15 cellular contexts compared by ENCODE assay signal in the genomic region with DNA sequence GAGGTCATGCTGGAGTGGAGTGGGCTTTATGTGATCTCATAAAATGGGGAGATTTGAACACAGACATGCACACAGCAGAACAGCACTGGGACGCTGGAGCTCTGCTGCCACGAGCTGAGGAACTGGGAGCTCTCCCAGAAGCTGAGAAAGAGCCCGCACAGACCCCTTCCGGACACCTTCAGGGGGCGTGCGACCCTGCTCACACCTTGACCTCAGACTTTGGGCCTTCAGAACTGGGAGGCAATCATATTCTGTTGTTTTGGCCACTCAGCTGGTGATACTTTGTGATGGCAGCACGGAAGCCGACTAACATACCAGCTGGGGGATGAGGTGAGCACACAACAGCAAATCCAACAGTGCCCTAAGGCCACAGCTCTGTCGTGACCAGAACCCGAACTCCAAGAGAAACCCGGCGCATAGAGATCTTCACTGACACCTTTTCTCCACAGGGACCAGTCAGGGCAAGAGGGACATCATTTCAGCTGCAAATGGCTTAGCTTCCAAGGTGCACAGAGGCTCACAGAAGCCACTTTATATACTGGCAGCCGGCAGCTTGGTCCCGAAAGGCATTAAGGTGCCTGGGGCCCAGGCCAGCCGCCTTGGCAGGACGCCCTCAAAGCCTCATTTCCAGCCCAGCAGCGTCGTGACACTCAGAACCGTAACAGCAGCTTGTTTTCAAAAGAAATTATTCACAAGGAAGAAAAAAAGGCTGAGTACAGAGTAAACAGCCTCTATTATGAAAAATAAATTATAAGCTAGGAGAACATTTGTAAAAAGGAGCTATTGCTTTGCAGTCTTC.
"Had no signal": no experiment of that assay in that cellular context is flagged by ENCODE, and none has a peak within 500 bp of the region (broad histone marks: within the 10 kb centered on the region; RNA-seq: fewer than 3 reads in every experiment).

No MANE protein-coding gene starts in this region.

- H3K27ac ChIP-seq: gastrocnemius medialis, neural progenitor cell, ovary, sigmoid colon, spleen, thoracic aorta had no signal

- H3K27me3 ChIP-seq: ovary had no signal

- ATAC-seq: effector memory CD8-positive, alpha-beta T cell; gastrocnemius medialis had no signal

- H3K36me3 Mint-ChIP-seq: naive B cell, neural progenitor cell had no signal

- H3K9me3 Mint-ChIP-seq: activated naive CD4-positive, alpha-beta T cell treated with anti-CD3 and anti-CD28 coated beads for 36 hours; activated T-helper 2 cell treated with anti-CD3 and anti-CD28 coated beads, Interferon-gamma antibody, Interleukin-2, Interleukin-4, amounts not matched to agents 10 μg/mL and 5 μg/mL and 100 μg/mL, durations not matched to agents 14 hours and 24 hours and 36 hours; effector memory CD8-positive, alpha-beta T cell; naive B cell; neural progenitor cell; stimulated activated naive CD8-positive, alpha-beta T cell treated with anti-CD3 and anti-CD28 coated beads, Interleukin-15, Interleukin-2, amounts not matched to agents 100 ng/mL and 50 ng/mL, for 24 hours had no signal

- H3K4me3 ChIP-seq: gastrocnemius medialis, lung, neural progenitor cell, ovary, sigmoid colon, spleen, thoracic aorta had no signal

- H3K36me3 ChIP-seq: gastrocnemius medialis, neural progenitor cell, ovary, sigmoid colon, spleen, thoracic aorta had no signal

- H3K9me3 ChIP-seq: gastrocnemius medialis, ovary, sigmoid colon, spleen, thoracic aorta had no signal

- H3K4me3 Mint-ChIP-seq: activated naive CD4-positive, alpha-beta T cell treated with anti-CD3 and anti-CD28 coated beads for 36 hours; effector memory CD8-positive, alpha-beta T cell; naive B cell; neural progenitor cell; stimulated activated naive CD8-positive, alpha-beta T cell treated with anti-CD3 and anti-CD28 coated beads, Interleukin-15, Interleukin-2, amounts not matched to agents 100 ng/mL and 50 ng/mL, for 24 hours had no signal

- DNase-seq: activated CD4-positive, alpha-beta T cell treated with anti-CD3 and anti-CD28 coated beads for 1 hour; activated CD4-positive, alpha-beta T cell treated with anti-CD3 and anti-CD28 coated beads, Interleukin-2, amount 50 U/mL, for 4 hours; activated naive CD4-positive, alpha-beta T cell treated with anti-CD3 and anti-CD28 coated beads for 36 hours; activated T-cell treated with anti-CD3 and anti-CD28 coated beads, Interleukin-2, amount 50 U/mL, for 1 hour; effector memory CD8-positive, alpha-beta T cell; gastrocnemius medialis; naive B cell; ovary; sigmoid colon; spleen had no signal

- H3K27ac Mint-ChIP-seq: activated naive CD4-positive, alpha-beta T cell treated with anti-CD3 and anti-CD28 coated beads for 36 hours; activated T-helper 2 cell treated with anti-CD3 and anti-CD28 coated beads, Interferon-gamma antibody, Interleukin-2, Interleukin-4, amounts not matched to agents 10 μg/mL and 5 μg/mL and 100 μg/mL, durations not matched to agents 14 hours and 24 hours and 36 hours; neural progenitor cell; stimulated activated naive CD8-positive, alpha-beta T cell treated with anti-CD3 and anti-CD28 coated beads, Interleukin-15, Interleukin-2, amounts not matched to agents 100 ng/mL and 50 ng/mL, for 24 hours had no signal
